Comparison of ENCODE assay signal across 29 cellular contexts in genomic region chr3:103730744-103731143, GRCh38.
DNase-seq lines count a peak whose midpoint lies in the region; ATAC-seq, FAIRE-seq and TF ChIP-seq lines count a peak whose summit lies in the region.
"Had no signal": no experiment of that assay in that cellular context is flagged by ENCODE, and none has a peak within 500 bp of the region (broad histone marks: within the 10 kb centered on the region; RNA-seq: fewer than 3 reads in every experiment).

No MANE protein-coding gene starts in this region.

- 84 to 85% methylated on average over 3 of the region's 3 CpGs for WGBS in pancreas, 2 donors

- no peak for ATAC-seq in pancreas
- ATAC-seq: A549; CD8-positive, alpha-beta T cell had no signal

- H3K4me3 ChIP-seq in pancreas, result no peak overlapping the region
- H3K4me3 ChIP-seq: A549; BLaER1; BLaER1 treated with 17β-estradiol and CSF1 and Interleukin-3, amounts not matched to agents 10 nM and 100 nM had no signal

- FAIRE-seq in pancreas (lab: Jason Lieb, UNC), result no peak
- FAIRE-seq: A204.1, A549, D721Med had no signal

- no peaks in the 10 kb centered on the region for H3K36me3 ChIP-seq in pancreas
- H3K36me3 ChIP-seq: BE2C; BLaER1; BLaER1 treated with 17β-estradiol and CSF1 and Interleukin-3, amounts not matched to agents 10 nM and 100 nM had no signal

- POLR2A ChIA-PET in HEK293T (lab: Yijun Ruan, JAX), result no interaction called here

- CTCF ChIA-PET in HEK293T (lab: Yijun Ruan, JAX), result no interaction called here

- TF ChIP-seq CTCF in pancreas (IDR thresholded peaks at IDR 0.05), result no peak

- no peak overlapping the region for H3K27ac ChIP-seq in pancreas
- H3K27ac ChIP-seq: 22Rv1; A549; BLaER1; BLaER1 treated with 17β-estradiol and CSF1 and Interleukin-3, amounts not matched to agents 10 nM and 100 nM; C4-2B had no signal

- no peaks in the 10 kb centered on the region for H3K9me3 ChIP-seq in pancreas
- H3K9me3 ChIP-seq: A549, BE2C, BLaER1, Caco-2 had no signal

- intact Hi-C loops in pancreas (cut with DNase I), result no loop called here

- no peak for DNase-seq in HEK293T (ENCODE audit: extremely low spot score)
- no peak for DNase-seq in pancreas
- DNase-seq: 8988T; ACHN; AML-193; BE2C; C1 segment of cervical spinal cord; Caco-2; Calu3; CD4-positive, alpha-beta memory T cell; CD4-positive, alpha-beta T cell; CD4-positive, CD25-positive, alpha-beta regulatory T cell; CD8-positive, alpha-beta memory T cell; CD8-positive, alpha-beta T cell; COR-L47; DMS 273 treated with DMSO at 0.1 percent for 48 hours; DMS153; DMS53; DMS79; DMS79 treated with DMSO at 0.1 percent for 48 hours; DND-41; EL had no signal

- no peaks in the 10 kb centered on the region for H3K27me3 ChIP-seq in pancreas
- H3K27me3 ChIP-seq: BE2C; BLaER1; BLaER1 treated with 17β-estradiol and CSF1 and Interleukin-3, amounts not matched to agents 10 nM and 100 nM had no signal

- no peaks in the 10 kb centered on the region for H3K4me1 ChIP-seq in pancreas
- H3K4me1 ChIP-seq: A549; BE2C; BLaER1; BLaER1 treated with 17β-estradiol and CSF1 and Interleukin-3, amounts not matched to agents 10 nM and 100 nM; Caco-2 had no signal

TF ChIP-seq in HEK293T, 16 proteins besides CTCF, POLR2A, EP300 and RAD21:
- TF ChIP-seq ZNF384 (IDR thresholded peaks at IDR 0.05) (peak; percentile 92), SP1 (IDR thresholded peaks at IDR 0.05) (no peak), ELF4 (IDR thresholded peaks at IDR 0.05) (no peak), ARNT (IDR thresholded peaks at IDR 0.05) (no peak), FOXM1 (IDR thresholded peaks at IDR 0.05; ENCODE audit: borderline replicate concordance) (no peak), NFRKB (IDR thresholded peaks at IDR 0.05) (no peak)
